In genomic region chr5:17196686-17197085, GRCh38 we compare ENCODE assay signal across 30 cellular contexts. TPM values are rescaled to one million over a fixed set of nuclear protein-coding genes. Genes with fewer than 3 reads are reported as not detected.
"Had no signal": no experiment of that assay in that cellular context is flagged by ENCODE, and none has a peak within 500 bp of the region (broad histone marks: within the 10 kb centered on the region; RNA-seq: fewer than 3 reads in every experiment).

No MANE protein-coding gene starts in this region.

- H3K9me3 Mint-ChIP-seq: activated CD4-positive, alpha-beta T cell treated with anti-CD3 and anti-CD28 coated beads, Interleukin-2, amount 10 ng/mL, durations not matched to agents 24 days and 14 days; activated naive CD8-positive, alpha-beta T cell treated with anti-CD3 and anti-CD28 coated beads, Interleukin-2, amount 10 ng/mL, durations not matched to agents 7 days and 5 days; activated T-helper 1 cell treated with anti-CD3 and anti-CD28 coated beads, Interleukin-12 subunit alpha, Interleukin-12 subunit beta, Interleukin-2, Interleukin-4 antibody, amounts not matched to agents 30 ng/mL and 10 ng/mL and 1 ng/mL, durations not matched to agents 14 hours and 24 hours and 36 hours; activated T-helper 2 cell treated with anti-CD3 and anti-CD28 coated beads, Interferon-gamma antibody, Interleukin-2, Interleukin-4, amounts not matched to agents 10 μg/mL and 5 μg/mL and 100 μg/mL, durations not matched to agents 14 hours and 24 hours and 36 hours had no signal

- H3K9me3 ChIP-seq: gastrocnemius medialis had no signal

- DNase-seq: activated CD4-positive, alpha-beta memory T cell treated with anti-CD3 and anti-CD28 coated beads for 36 hours; activated CD4-positive, alpha-beta T cell treated with anti-CD3 and anti-CD28 coated beads for 36 hours; activated CD4-positive, alpha-beta T cell treated with anti-CD3 and anti-CD28 coated beads, Interleukin-2, amount 10 ng/mL, durations not matched to agents 24 days and 14 days; activated CD4-positive, CD25-positive, alpha-beta regulatory T cell; activated CD4-positive, CD25-positive, alpha-beta regulatory T cell treated with anti-CD3 and anti-CD28 coated beads, Interleukin-2, amount 50 U/mL, for 72 hours; activated CD8-positive, alpha-beta memory T cell treated with anti-CD3 and anti-CD28 coated beads, Interleukin-2, amount 10 ng/mL, durations not matched to agents 7 days and 5 days; activated CD8-positive, alpha-beta memory T cell treated with anti-CD3 and anti-CD28 coated beads, Interleukin-2, amount 50 U/mL, for 4 hours; activated CD8-positive, alpha-beta T cell treated with anti-CD3 and anti-CD28 coated beads, Interleukin-2, amount 10 ng/mL, durations not matched to agents 7 days and 5 days; activated effector memory CD4-positive, alpha-beta T cell treated with anti-CD3 and anti-CD28 coated beads, Interleukin-2, amount 50 U/mL, for 16 hours; activated naive CD4-positive, alpha-beta T cell treated with anti-CD3 and anti-CD28 coated beads, Interleukin-2, amount 10 ng/mL, durations not matched to agents 7 days and 5 days; activated naive CD8-positive, alpha-beta T cell treated with anti-CD3 and anti-CD28 coated beads, Interleukin-2, amount 10 ng/mL, durations not matched to agents 7 days and 5 days; activated T-cell treated with anti-CD3 and anti-CD28 coated beads, Interleukin-2, amount 50 U/mL, for 1 hour; activated T-cell treated with anti-CD3 and anti-CD28 coated beads, Interleukin-2, amount 50 U/mL, for 48 hours; central memory CD4-positive, alpha-beta T cell; cerebellar nuclear complex; cortex of kidney; effector CD8-positive, alpha-beta T cell; endodermal cell; erythroblast; gastrocnemius medialis; glutamatergic neuron; heart left ventricle; T-helper 2 cell had no signal

- ATAC-seq: activated CD4-positive, alpha-beta T cell treated with anti-CD3 and anti-CD28 coated beads for 36 hours; activated CD8-positive, alpha-beta memory T cell treated with anti-CD3 and anti-CD28 coated beads, Interleukin-2, amount 10 ng/mL, durations not matched to agents 7 days and 5 days; activated CD8-positive, alpha-beta T cell treated with anti-CD3 and anti-CD28 coated beads, Interleukin-2, amount 10 ng/mL, durations not matched to agents 7 days and 5 days; activated naive CD4-positive, alpha-beta T cell treated with anti-CD3 and anti-CD28 coated beads, Interleukin-2, amount 50 U/mL, for 72 hours; gastrocnemius medialis; heart left ventricle had no signal

- H3K27me3 Mint-ChIP-seq: activated CD4-positive, alpha-beta memory T cell treated with anti-CD3 and anti-CD28 coated beads for 36 hours; activated CD4-positive, alpha-beta T cell treated with anti-CD3 and anti-CD28 coated beads, Interleukin-2, amount 10 ng/mL, durations not matched to agents 24 days and 14 days; activated CD8-positive, alpha-beta memory T cell treated with anti-CD3 and anti-CD28 coated beads, Interleukin-2, amount 10 ng/mL, durations not matched to agents 7 days and 5 days; activated naive CD4-positive, alpha-beta T cell treated with anti-CD3 and anti-CD28 coated beads, Interleukin-2, amount 10 ng/mL, durations not matched to agents 7 days and 5 days; activated naive CD8-positive, alpha-beta T cell treated with anti-CD3 and anti-CD28 coated beads, Interleukin-2, amount 10 ng/mL, durations not matched to agents 7 days and 5 days had no signal

- H3K36me3 Mint-ChIP-seq: activated CD4-positive, alpha-beta memory T cell treated with anti-CD3 and anti-CD28 coated beads for 36 hours; activated CD8-positive, alpha-beta memory T cell treated with anti-CD3 and anti-CD28 coated beads, Interleukin-2, amount 10 ng/mL, durations not matched to agents 7 days and 5 days; activated naive CD4-positive, alpha-beta T cell treated with anti-CD3 and anti-CD28 coated beads, Interleukin-2, amount 10 ng/mL, durations not matched to agents 7 days and 5 days; activated naive CD4-positive, alpha-beta T cell treated with anti-CD3 and anti-CD28 coated beads, Interleukin-2, amount 50 U/mL, for 72 hours; activated naive CD8-positive, alpha-beta T cell treated with anti-CD3 and anti-CD28 coated beads, Interleukin-2, amount 10 ng/mL, durations not matched to agents 7 days and 5 days had no signal

- H3K36me3 ChIP-seq: ascending aorta, cardiac muscle cell, esophagus muscularis mucosa, gastrocnemius medialis, heart left ventricle had no signal

- H3K4me1 Mint-ChIP-seq: activated CD4-positive, alpha-beta T cell treated with anti-CD3 and anti-CD28 coated beads for 36 hours; activated CD4-positive, alpha-beta T cell treated with anti-CD3 and anti-CD28 coated beads, Interleukin-2, amount 10 ng/mL, durations not matched to agents 24 days and 14 days; activated CD8-positive, alpha-beta memory T cell treated with anti-CD3 and anti-CD28 coated beads, Interleukin-2, amount 10 ng/mL, durations not matched to agents 7 days and 5 days; activated naive CD4-positive, alpha-beta T cell treated with anti-CD3 and anti-CD28 coated beads, Interleukin-2, amount 10 ng/mL, durations not matched to agents 7 days and 5 days; activated naive CD8-positive, alpha-beta T cell treated with anti-CD3 and anti-CD28 coated beads, Interleukin-2, amount 10 ng/mL, durations not matched to agents 7 days and 5 days had no signal

- H3K27ac ChIP-seq: ascending aorta, cardiac muscle cell, esophagus muscularis mucosa, foreskin keratinocyte, gastrocnemius medialis, heart left ventricle had no signal

- H3K4me1 ChIP-seq: ascending aorta, esophagus muscularis mucosa, gastrocnemius medialis, heart left ventricle had no signal

- H3K4me3 Mint-ChIP-seq: activated CD4-positive, alpha-beta memory T cell treated with anti-CD3 and anti-CD28 coated beads for 36 hours; activated CD4-positive, alpha-beta T cell treated with anti-CD3 and anti-CD28 coated beads for 36 hours; activated CD4-positive, alpha-beta T cell treated with anti-CD3 and anti-CD28 coated beads, Interleukin-2, amount 10 ng/mL, durations not matched to agents 24 days and 14 days; activated CD8-positive, alpha-beta memory T cell treated with anti-CD3 and anti-CD28 coated beads, Interleukin-2, amount 10 ng/mL, durations not matched to agents 7 days and 5 days; activated CD8-positive, alpha-beta T cell treated with anti-CD3 and anti-CD28 coated beads, Interleukin-2, amount 10 ng/mL, durations not matched to agents 7 days and 5 days; activated naive CD4-positive, alpha-beta T cell treated with anti-CD3 and anti-CD28 coated beads, Interleukin-2, amount 10 ng/mL, durations not matched to agents 7 days and 5 days; activated naive CD8-positive, alpha-beta T cell treated with anti-CD3 and anti-CD28 coated beads, Interleukin-2, amount 10 ng/mL, durations not matched to agents 7 days and 5 days; activated T-helper 1 cell treated with anti-CD3 and anti-CD28 coated beads, Interleukin-12 subunit alpha, Interleukin-12 subunit beta, Interleukin-2, Interleukin-4 antibody, amounts not matched to agents 30 ng/mL and 10 ng/mL and 1 ng/mL, durations not matched to agents 14 hours and 24 hours and 36 hours; endodermal cell had no signal

- H3K27ac Mint-ChIP-seq: activated CD4-positive, alpha-beta memory T cell treated with anti-CD3 and anti-CD28 coated beads for 36 hours; activated CD4-positive, alpha-beta T cell treated with anti-CD3 and anti-CD28 coated beads for 36 hours; activated CD4-positive, alpha-beta T cell treated with anti-CD3 and anti-CD28 coated beads, Interleukin-2, amount 10 ng/mL, durations not matched to agents 24 days and 14 days; activated CD8-positive, alpha-beta memory T cell treated with anti-CD3 and anti-CD28 coated beads, Interleukin-2, amount 10 ng/mL, durations not matched to agents 7 days and 5 days; activated CD8-positive, alpha-beta T cell treated with anti-CD3 and anti-CD28 coated beads, Interleukin-2, amount 10 ng/mL, durations not matched to agents 7 days and 5 days; activated naive CD4-positive, alpha-beta T cell treated with anti-CD3 and anti-CD28 coated beads, Interleukin-2, amount 10 ng/mL, durations not matched to agents 7 days and 5 days; activated naive CD4-positive, alpha-beta T cell treated with anti-CD3 and anti-CD28 coated beads, Interleukin-2, amount 50 U/mL, for 72 hours; activated naive CD8-positive, alpha-beta T cell treated with anti-CD3 and anti-CD28 coated beads, Interleukin-2, amount 10 ng/mL, durations not matched to agents 7 days and 5 days; activated T-helper 1 cell treated with anti-CD3 and anti-CD28 coated beads, Interleukin-12 subunit alpha, Interleukin-12 subunit beta, Interleukin-2, Interleukin-4 antibody, amounts not matched to agents 30 ng/mL and 10 ng/mL and 1 ng/mL, durations not matched to agents 14 hours and 24 hours and 36 hours; activated T-helper 2 cell treated with anti-CD3 and anti-CD28 coated beads, Interferon-gamma antibody, Interleukin-2, Interleukin-4, amounts not matched to agents 10 μg/mL and 5 μg/mL and 100 μg/mL, durations not matched to agents 14 hours and 24 hours and 36 hours; endodermal cell had no signal

- H3K4me3 ChIP-seq: ascending aorta, cardiac muscle cell, esophagus muscularis mucosa, gastrocnemius medialis, heart left ventricle had no signal

- H3K27me3 ChIP-seq: ascending aorta, cardiac muscle cell, foreskin keratinocyte, gastrocnemius medialis had no signal

RNA-seq across cellular contexts. Expression of gene BASP1, which starts 20.7 kb away (rescaled TPM):
- total RNA-seq: activated CD8-positive, alpha-beta T cell treated with anti-CD3 and anti-CD28 coated beads, Interleukin-2, amount 10 ng/mL, durations not matched to agents 7 days and 5 days had no signal
